In genomic region chr2:161976927-161977326, GRCh38 we compare ENCODE assay signal across 16 cellular contexts.
"Had no signal": no experiment of that assay in that cellular context is flagged by ENCODE, and none has a peak within 500 bp of the region (broad histone marks: within the 10 kb centered on the region; RNA-seq: fewer than 3 reads in every experiment).

No MANE protein-coding gene starts in this region.

- H3K36me3 Mint-ChIP-seq: WTC11 had no signal

- H3K27ac Mint-ChIP-seq: immature natural killer cell, progenitor cell of endocrine pancreas, WTC11 had no signal

- DNase-seq: activated CD4-positive, alpha-beta T cell treated with anti-CD3 and anti-CD28 coated beads for 48 hours; activated effector memory CD4-positive, alpha-beta T cell treated with anti-CD3 and anti-CD28 coated beads, Interleukin-2, amount 50 U/mL, for 16 hours; activated naive CD4-positive, alpha-beta T cell treated with anti-CD3 and anti-CD28 coated beads, Interleukin-2, amount 50 U/mL, for 16 hours; amniotic stem cell; effector memory CD4-positive, alpha-beta T cell; heart right ventricle; immature natural killer cell; kidney glomerular epithelial cell; left ventricle myocardium inferior; mammary epithelial cell; midbrain; T-helper 2 cell; upper lobe of left lung had no signal

- H3K4me3 Mint-ChIP-seq: immature natural killer cell, WTC11 had no signal

- ATAC-seq: gastroesophageal sphincter, heart right ventricle had no signal

- H3K9me3 Mint-ChIP-seq: WTC11 had no signal
